In genomic region chr3:12681089-12681488, GRCh38 we compare ENCODE assay signal across 19 cellular contexts. TPM values are rescaled to one million over a fixed set of nuclear protein-coding genes. Genes with fewer than 3 reads are reported as not detected.
DNase-seq lines count a peak whose midpoint lies in the region; ATAC-seq, FAIRE-seq and TF ChIP-seq lines count a peak whose summit lies in the region.
"Had no signal": no experiment of that assay in that cellular context is flagged by ENCODE, and none has a peak within 500 bp of the region (broad histone marks: within the 10 kb centered on the region; RNA-seq: fewer than 3 reads in every experiment).

No MANE protein-coding gene starts in this region.

- DNase-seq in activated naive CD8-positive, alpha-beta T cell treated with anti-CD3 and anti-CD28 coated beads for 36 hours = no peak
- DNase-seq in activated naive CD8-positive, alpha-beta T cell treated with anti-CD3 and anti-CD28 coated beads, Interleukin-2, amount 50 U/mL, for 24 hours = no peak
- peak; percentile 68 for DNase-seq in MV-4-11 (lab: John Stamatoyannopoulos, UW)
- no peak for DNase-seq in hepatocyte (ENCODE audit: low spot score)
- DNase-seq in smooth muscle cell (lab: John Stamatoyannopoulos, UW; ENCODE audit: unreplicated experiment) = no peak
- DNase-seq in GM12892 (ENCODE audit: insufficient read length) = no peak
- DNase-seq in NCI-H774 (lab: John Stamatoyannopoulos, UW) = no peak
- no peak for DNase-seq in activated CD4-positive, alpha-beta T cell treated with anti-CD3 and anti-CD28 coated beads, Interleukin-2, amount 50 U/mL, for 4 hours
- DNase-seq: activated CD4-positive, alpha-beta T cell treated with anti-CD3 and anti-CD28 coated beads, Interleukin-2, amount 50 U/mL, for 48 hours; amniotic stem cell; CD4-positive, alpha-beta memory T cell; NCI-H1092; NCI-H2107; NCI-H526 treated with DMSO at 0.1 percent for 48 hours; SW 1271 had no signal

- H3K27me3 ChIP-seq in hepatocyte (no peaks in the 10 kb centered on the region), smooth muscle cell (ENCODE audit: low read depth) (no peaks in the 10 kb centered on the region)

- H3K9me3 ChIP-seq in hepatocyte (ENCODE audit: low read depth) (no peaks in the 10 kb centered on the region), smooth muscle cell (replicated peaks; ENCODE audit: low read depth) (no peaks in the 10 kb centered on the region)
- H3K9me3 ChIP-seq: A549 had no signal

- H3F3A ChIP-seq in smooth muscle cell (ENCODE audit: low read depth) = no peaks in the 10 kb centered on the region

- FAIRE-seq in GM12892 (lab: Jason Lieb, UNC) = no peak
- FAIRE-seq: A549 had no signal

- H3K4me2 ChIP-seq in hepatocyte (no peak overlapping the region), smooth muscle cell (no peak overlapping the region)
- H3K4me2 ChIP-seq: A549, PC-9 had no signal

- no peak overlapping the region for H2AFZ ChIP-seq in hepatocyte
- H2AFZ ChIP-seq in smooth muscle cell (ENCODE audit: low read depth) = peak overlapping the region; percentile 84

- 95% methylated on average over 3 of the region's 3 CpGs for WGBS in hepatocyte (ENCODE audit: low lambda C conversion rate, missing lambda C conversion rate)
- 98% methylated on average over 3 of the region's 3 CpGs for WGBS in smooth muscle cell (ENCODE audit: low lambda C conversion rate)

- no peaks in the 10 kb centered on the region for H3K36me3 ChIP-seq in hepatocyte (replicated peaks; ENCODE audit: insufficient read depth, low read depth)
- H3K36me3 ChIP-seq in smooth muscle cell (ENCODE audit: low read depth) = no peaks in the 10 kb centered on the region

- no peak for TF ChIP-seq POLR2A in GM12892 (IDR thresholded peaks at IDR 0.05; ENCODE audit: low read depth, low read length)

- no peaks in the 10 kb centered on the region for H3K9me3 Mint-ChIP-seq in activated naive CD8-positive, alpha-beta T cell treated with anti-CD3 and anti-CD28 coated beads for 36 hours
- H3K9me3 Mint-ChIP-seq in activated naive CD8-positive, alpha-beta T cell treated with anti-CD3 and anti-CD28 coated beads, Interleukin-2, amount 50 U/mL, for 24 hours = no peaks in the 10 kb centered on the region
- H3K9me3 Mint-ChIP-seq: CD4-positive, alpha-beta memory T cell; IgD-negative memory B cell; stimulated activated memory B cell treated with anti-CD40 and anti-IgM and Interleukin-4, amounts not matched to agents 10 μg/mL and 1 μg/mL and 100 μg/mL, for 72 hours had no signal

- H3K27ac Mint-ChIP-seq in activated naive CD8-positive, alpha-beta T cell treated with anti-CD3 and anti-CD28 coated beads for 36 hours = peak overlapping the region; percentile 5
- no peak overlapping the region for H3K27ac Mint-ChIP-seq in activated naive CD8-positive, alpha-beta T cell treated with anti-CD3 and anti-CD28 coated beads, Interleukin-2, amount 50 U/mL, for 24 hours
- H3K27ac Mint-ChIP-seq: CD4-positive, alpha-beta memory T cell; stimulated activated memory B cell treated with anti-CD40 and anti-IgM and Interleukin-4, amounts not matched to agents 10 μg/mL and 1 μg/mL and 100 μg/mL, for 72 hours had no signal

- no peaks in the 10 kb centered on the region for H3K27me3 Mint-ChIP-seq in activated naive CD8-positive, alpha-beta T cell treated with anti-CD3 and anti-CD28 coated beads for 36 hours
- no peaks in the 10 kb centered on the region for H3K27me3 Mint-ChIP-seq in activated naive CD8-positive, alpha-beta T cell treated with anti-CD3 and anti-CD28 coated beads, Interleukin-2, amount 50 U/mL, for 24 hours
- H3K27me3 Mint-ChIP-seq: CD4-positive, alpha-beta memory T cell had no signal

- no peaks in the 10 kb centered on the region for H3K4me1 ChIP-seq in hepatocyte (ENCODE audit: insufficient read depth)
- H3K4me1 ChIP-seq in smooth muscle cell (ENCODE audit: low read depth) = no peaks in the 10 kb centered on the region

- TF ChIP-seq CTCF in hepatocyte (IDR thresholded peaks at IDR 0.05; ENCODE audit: poor library complexity) = no peak
- TF ChIP-seq CTCF in smooth muscle cell (IDR thresholded peaks at IDR 0.05; ENCODE audit: borderline replicate concordance, insufficient read depth, poor library complexity, severe bottlenecking) = no peak

- no peak overlapping the region for H3K9ac ChIP-seq in smooth muscle cell (ENCODE audit: low read depth)

- H3K27ac ChIP-seq in hepatocyte = peak overlapping the region; percentile 76
- H3K27ac ChIP-seq in smooth muscle cell (ENCODE audit: low read depth) = peak overlapping the region; percentile 44
- H3K27ac ChIP-seq: PC-9 had no signal

- H3K4me1 Mint-ChIP-seq in activated naive CD8-positive, alpha-beta T cell treated with anti-CD3 and anti-CD28 coated beads for 36 hours = peaks cover 11% of the 10 kb centered on the region
- peaks cover 8% of the 10 kb centered on the region for H3K4me1 Mint-ChIP-seq in activated naive CD8-positive, alpha-beta T cell treated with anti-CD3 and anti-CD28 coated beads, Interleukin-2, amount 50 U/mL, for 24 hours
- H3K4me1 Mint-ChIP-seq: CD4-positive, alpha-beta memory T cell; stimulated activated memory B cell treated with anti-CD40 and anti-IgM and Interleukin-4, amounts not matched to agents 10 μg/mL and 1 μg/mL and 100 μg/mL, for 72 hours had no signal

- no peak overlapping the region for H3K4me3 Mint-ChIP-seq in activated naive CD8-positive, alpha-beta T cell treated with anti-CD3 and anti-CD28 coated beads for 36 hours
- no peak overlapping the region for H3K4me3 Mint-ChIP-seq in activated naive CD8-positive, alpha-beta T cell treated with anti-CD3 and anti-CD28 coated beads, Interleukin-2, amount 50 U/mL, for 24 hours
- H3K4me3 Mint-ChIP-seq: CD4-positive, alpha-beta memory T cell; IgD-negative memory B cell; stimulated activated memory B cell treated with anti-CD40 and anti-IgM and Interleukin-4, amounts not matched to agents 10 μg/mL and 1 μg/mL and 100 μg/mL, for 72 hours had no signal

- ATAC-seq in activated naive CD8-positive, alpha-beta T cell treated with anti-CD3 and anti-CD28 coated beads, Interleukin-2, amount 50 U/mL, for 24 hours = no peak
- ATAC-seq: stimulated activated memory B cell treated with anti-CD40 and anti-IgM and Interleukin-4, amounts not matched to agents 10 μg/mL and 1 μg/mL and 100 μg/mL, for 72 hours had no signal

- H3K79me2 ChIP-seq in hepatocyte = no peaks in the 10 kb centered on the region
- H3K79me2 ChIP-seq in smooth muscle cell (ENCODE audit: low read depth) = no peaks in the 10 kb centered on the region

- no peaks in the 10 kb centered on the region for H3K36me3 Mint-ChIP-seq in activated naive CD8-positive, alpha-beta T cell treated with anti-CD3 and anti-CD28 coated beads for 36 hours
- no peaks in the 10 kb centered on the region for H3K36me3 Mint-ChIP-seq in activated naive CD8-positive, alpha-beta T cell treated with anti-CD3 and anti-CD28 coated beads, Interleukin-2, amount 50 U/mL, for 24 hours (ENCODE audit: low read depth)
- H3K36me3 Mint-ChIP-seq: CD4-positive, alpha-beta memory T cell; IgD-negative memory B cell; stimulated activated memory B cell treated with anti-CD40 and anti-IgM and Interleukin-4, amounts not matched to agents 10 μg/mL and 1 μg/mL and 100 μg/mL, for 72 hours had no signal

- H3K9me2 ChIP-seq in hepatocyte (replicated peaks; ENCODE audit: insufficient read depth) = no peaks in the 10 kb centered on the region

- H4K20me1 ChIP-seq in hepatocyte (ENCODE audit: insufficient read depth, poor library complexity, severe bottlenecking) (no peaks in the 10 kb centered on the region), smooth muscle cell (ENCODE audit: low read depth) (no peaks in the 10 kb centered on the region)

- H3K4me3 ChIP-seq in hepatocyte = no peak overlapping the region
- H3K4me3 ChIP-seq in smooth muscle cell = no peak overlapping the region
- H3K4me3 ChIP-seq: A549, PC-9 had no signal

RNA-seq across cellular contexts. Expression of gene RAF1, which starts 17.2 kb away (rescaled TPM):
- 10 to 100 TPM; 79.3 to 79.8 TPM for total RNA-seq in activated naive CD8-positive, alpha-beta T cell treated with anti-CD3 and anti-CD28 coated beads for 36 hours
- 114 and 118 TPM in 2 replicates for total RNA-seq in hepatocyte
- polyA plus RNA-seq in hepatocyte = 78.0 and 79.8 TPM in 2 replicates
- 72.2 and 75.4 TPM in 2 replicates for total RNA-seq in smooth muscle cell
- polyA plus RNA-seq in smooth muscle cell = 48.4 and 54.0 TPM in 2 replicates
- polyA plus RNA-seq in GM12892 (2012; ENCODE audit: missing spikeins) = 69.5 TPM
